Comparison of ENCODE assay signal across 14 cellular contexts in the genomic region with DNA sequence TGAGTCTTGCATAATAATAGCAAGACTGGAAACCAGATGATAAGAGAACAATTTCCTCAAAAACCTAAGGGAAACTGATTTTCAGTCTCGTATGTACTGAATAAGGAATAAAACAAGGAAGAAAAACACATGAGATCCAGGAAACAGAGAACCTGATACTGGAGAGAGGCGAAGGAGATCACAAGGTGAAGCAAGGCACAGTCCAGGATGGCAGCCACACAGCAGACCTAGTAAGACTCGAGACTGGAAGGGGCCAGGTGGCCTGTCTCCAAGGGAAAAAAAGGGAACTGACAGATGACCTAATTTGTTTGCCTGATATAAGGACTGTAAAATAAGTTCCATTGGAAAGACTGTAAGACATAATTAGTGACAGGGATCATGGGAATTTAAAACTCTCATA.
"Had no signal": no experiment of that assay in that cellular context is flagged by ENCODE, and none has a peak within 500 bp of the region (broad histone marks: within the 10 kb centered on the region; RNA-seq: fewer than 3 reads in every experiment).

No MANE protein-coding gene starts in this region.

- ATAC-seq: activated T-cell treated with anti-CD3 and anti-CD28 coated beads, Interleukin-2, amount 50 U/mL, for 72 hours; gastroesophageal sphincter had no signal

- H3K9me3 Mint-ChIP-seq: neural progenitor cell had no signal

- H3K4me3 ChIP-seq: ascending aorta, gastroesophageal sphincter, hepatocyte, lung, neural progenitor cell, ovary, stomach, thoracic aorta had no signal

- H3K27me3 Mint-ChIP-seq: activated CD4-positive, alpha-beta memory T cell treated with anti-CD3 and anti-CD28 coated beads for 36 hours had no signal

- H3K4me3 Mint-ChIP-seq: activated CD4-positive, alpha-beta memory T cell treated with anti-CD3 and anti-CD28 coated beads for 36 hours; activated T-cell treated with anti-CD3 and anti-CD28 coated beads, Interleukin-2, amount 50 U/mL, for 72 hours; neural progenitor cell had no signal

- DNase-seq: activated CD4-positive, alpha-beta memory T cell treated with anti-CD3 and anti-CD28 coated beads for 36 hours; activated gamma-delta T cell treated with Interleukin-2 at 50 U/mL for 16 hours; activated T-cell treated with anti-CD3 and anti-CD28 coated beads, Interleukin-2, amount 50 U/mL, for 72 hours; midbrain; ovary; stimulated activated CD4-positive, alpha-beta T cell treated with anti-CD3 and anti-CD28 coated beads, Interleukin-15, amount 100 ng/mL, for 24 hours; stimulated activated CD4-positive, alpha-beta T cell treated with anti-CD3 and anti-CD28 coated beads, Interleukin-4, amount 100 ng/mL, for 24 hours; stomach had no signal

- H3K4me1 Mint-ChIP-seq: neural progenitor cell had no signal
